ENCODE assay signal across 1 cellular context in the genomic region with DNA sequence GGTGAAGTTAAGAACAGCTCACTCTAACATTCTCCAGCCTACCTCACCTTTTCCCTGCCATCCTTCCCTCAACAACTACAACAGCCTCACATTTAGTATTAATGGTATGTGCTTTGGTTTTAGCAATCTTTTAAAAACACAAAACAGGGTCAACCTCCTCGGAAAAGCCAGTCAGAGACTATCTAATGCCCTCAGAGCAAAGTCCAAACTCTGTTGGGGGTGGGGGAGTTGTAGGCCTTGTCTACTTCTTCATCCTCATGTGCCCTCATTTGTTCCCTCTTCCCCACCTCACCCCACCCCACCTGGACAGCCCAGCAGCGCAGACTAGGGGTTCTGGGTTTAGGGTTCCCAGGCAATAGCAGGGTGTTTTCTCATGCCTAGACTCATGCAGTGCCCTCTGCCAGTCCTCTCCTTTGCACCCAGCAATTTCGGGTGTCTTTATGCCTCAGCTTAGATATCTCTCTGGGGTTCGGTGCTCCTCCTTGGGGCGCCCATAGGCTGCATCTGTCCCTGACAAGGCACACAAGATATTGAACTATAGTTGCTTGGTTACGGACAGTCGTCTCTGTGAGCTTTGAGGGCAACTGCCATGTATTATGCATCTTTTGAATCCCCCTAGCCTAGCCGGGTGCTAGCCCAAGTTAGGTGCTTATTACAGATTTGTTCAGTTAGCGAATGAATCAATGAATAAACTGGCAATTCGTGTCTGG.
A peak's percentile ranks its signal among the peaks of the same experiment; 100 is the strongest.
TF ChIP-seq lines count a peak whose summit lies in the region.

No MANE protein-coding gene starts in this region.

TF ChIP-seq in K562, 482 proteins besides CTCF, POLR2A, EP300 and RAD21:
- TF ChIP-seq ZBTB17 (CRISPR knock-in tag; IDR thresholded peaks at IDR 0.05), result no peak
- TF ChIP-seq SMAD1 (IDR thresholded peaks at IDR 0.05; ENCODE audit: low read depth, low read length, partially characterized antibody), result peak; percentile 47
- TF ChIP-seq, protein P1, sequence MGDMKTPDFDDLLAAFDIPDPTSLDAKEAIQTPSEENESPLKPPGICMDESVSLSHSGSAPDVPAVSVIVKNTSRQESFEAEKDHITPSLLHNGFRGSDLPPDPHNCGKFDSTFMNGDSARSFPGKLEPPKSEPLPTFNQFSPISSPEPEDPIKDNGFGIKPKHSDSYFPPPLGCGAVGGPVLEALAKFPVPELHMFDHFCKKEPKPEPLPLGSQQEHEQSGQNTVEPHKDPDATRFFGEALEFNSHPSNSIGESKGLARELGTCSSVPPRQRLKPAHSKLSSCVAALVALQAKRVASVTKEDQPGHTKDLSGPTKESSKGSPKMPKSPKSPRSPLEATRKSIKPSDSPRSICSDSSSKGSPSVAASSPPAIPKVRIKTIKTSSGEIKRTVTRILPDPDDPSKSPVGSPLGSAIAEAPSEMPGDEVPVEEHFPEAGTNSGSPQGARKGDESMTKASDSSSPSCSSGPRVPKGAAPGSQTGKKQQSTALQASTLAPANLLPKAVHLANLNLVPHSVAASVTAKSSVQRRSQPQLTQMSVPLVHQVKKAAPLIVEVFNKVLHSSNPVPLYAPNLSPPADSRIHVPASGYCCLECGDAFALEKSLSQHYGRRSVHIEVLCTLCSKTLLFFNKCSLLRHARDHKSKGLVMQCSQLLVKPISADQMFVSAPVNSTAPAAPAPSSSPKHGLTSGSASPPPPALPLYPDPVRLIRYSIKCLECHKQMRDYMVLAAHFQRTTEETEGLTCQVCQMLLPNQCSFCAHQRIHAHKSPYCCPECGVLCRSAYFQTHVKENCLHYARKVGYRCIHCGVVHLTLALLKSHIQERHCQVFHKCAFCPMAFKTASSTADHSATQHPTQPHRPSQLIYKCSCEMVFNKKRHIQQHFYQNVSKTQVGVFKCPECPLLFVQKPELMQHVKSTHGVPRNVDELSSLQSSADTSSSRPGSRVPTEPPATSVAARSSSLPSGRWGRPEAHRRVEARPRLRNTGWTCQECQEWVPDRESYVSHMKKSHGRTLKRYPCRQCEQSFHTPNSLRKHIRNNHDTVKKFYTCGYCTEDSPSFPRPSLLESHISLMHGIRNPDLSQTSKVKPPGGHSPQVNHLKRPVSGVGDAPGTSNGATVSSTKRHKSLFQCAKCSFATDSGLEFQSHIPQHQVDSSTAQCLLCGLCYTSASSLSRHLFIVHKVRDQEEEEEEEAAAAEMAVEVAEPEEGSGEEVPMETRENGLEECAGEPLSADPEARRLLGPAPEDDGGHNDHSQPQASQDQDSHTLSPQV (IDR thresholded peaks at IDR 0.05), result no peak
